In genomic region chr2:233473386-233473791, GRCh38 we compare ENCODE assay signal across 24 cellular contexts.
DNase-seq lines count a peak whose midpoint lies in the region; ATAC-seq and TF ChIP-seq lines count a peak whose summit lies in the region.
"Had no signal": no experiment of that assay in that cellular context is flagged by ENCODE, and none has a peak within 500 bp of the region (broad histone marks: within the 10 kb centered on the region; RNA-seq: fewer than 3 reads in every experiment).

No MANE protein-coding gene starts in this region.

- ATAC-seq in stimulated activated naive CD8-positive, alpha-beta T cell treated with anti-CD3 and anti-CD28 coated beads, Interleukin-15, amount 100 ng/mL, for 72 hours, result peak; percentile 16
- no peak for ATAC-seq in stimulated activated naive CD8-positive, alpha-beta T cell treated with anti-CD3 and anti-CD28 coated beads, Interleukin-15, Interleukin-2, amounts not matched to agents 100 U/mL and 50 U/mL, for 24 hours
- ATAC-seq in HG02763 (IDR thresholded peaks at IDR 0.05; ENCODE audit: unreplicated experiment), result no peak
- ATAC-seq: T-helper 17 cell had no signal

- WGBS in GM23248 (ENCODE audit: low coverage in 1 of 2, low lambda C conversion rate in 2 of 2, missing lambda C conversion rate in 2 of 2), 2 experiments, result 91% methylated on average over 19 of the region's 19 CpGs

- no peaks in the 10 kb centered on the region for H3K4me1 Mint-ChIP-seq in stimulated activated naive CD8-positive, alpha-beta T cell treated with anti-CD3 and anti-CD28 coated beads, Interleukin-15, amount 100 ng/mL, for 72 hours
- H3K4me1 Mint-ChIP-seq: activated CD4-positive, alpha-beta T cell treated with anti-CD3 and anti-CD28 coated beads, Interleukin-2, amount 10 ng/mL, durations not matched to agents 7 days and 5 days had no signal

- H3K27me3 ChIP-seq in colonic mucosa, result no peaks in the 10 kb centered on the region
- no peaks in the 10 kb centered on the region for H3K27me3 ChIP-seq in osteoblast (ENCODE audit: insufficient read depth, low read length)
- H3K27me3 ChIP-seq in GM23248 (replicated peaks; ENCODE audit: insufficient read depth), result no peaks in the 10 kb centered on the region
- H3K27me3 ChIP-seq: breast epithelium, neutrophil had no signal

- no peaks in the 10 kb centered on the region for H3K4me1 ChIP-seq in colonic mucosa
- H3K4me1 ChIP-seq in osteoblast (ENCODE audit: insufficient read depth, low read length), result no peaks in the 10 kb centered on the region
- no peaks in the 10 kb centered on the region for H3K4me1 ChIP-seq in GM23248 (ENCODE audit: insufficient read depth)
- H3K4me1 ChIP-seq: breast epithelium had no signal

- no peak for DNase-seq in stimulated activated naive CD8-positive, alpha-beta T cell treated with anti-CD3 and anti-CD28 coated beads, Interleukin-15, amount 100 ng/mL, for 72 hours
- no peak for DNase-seq in stimulated activated naive CD8-positive, alpha-beta T cell treated with anti-CD3 and anti-CD28 coated beads, Interleukin-15, Interleukin-2, amounts not matched to agents 100 U/mL and 50 U/mL, for 24 hours
- DNase-seq in colonic mucosa, result peak; percentile 6
- DNase-seq in osteoblast (ENCODE audit: insufficient read length, low spot score, missing footprints), result peak; percentile 67
- no peak for DNase-seq in cerebellum (ENCODE audit: low spot score)
- DNase-seq in GM23248, result no peak
- DNase-seq: activated CD4-positive, alpha-beta T cell treated with anti-CD3 and anti-CD28 coated beads, Interleukin-2, amount 10 ng/mL, durations not matched to agents 7 days and 5 days; activated naive CD4-positive, alpha-beta T cell treated with Interleukin-2 at 50 U/mL for 16 hours; amniotic stem cell; CD4-positive, alpha-beta T cell; mammary epithelial cell; MM.1S; NCI-H1417; NCI-H2081; NCI-H226; RPMI8226; SK-N-SH; T-helper 17 cell; WERI-Rb-1 had no signal

- H3K4me3 Mint-ChIP-seq in stimulated activated naive CD8-positive, alpha-beta T cell treated with anti-CD3 and anti-CD28 coated beads, Interleukin-15, amount 100 ng/mL, for 72 hours, result no peak overlapping the region
- H3K4me3 Mint-ChIP-seq: activated CD4-positive, alpha-beta T cell treated with anti-CD3 and anti-CD28 coated beads, Interleukin-2, amount 10 ng/mL, durations not matched to agents 7 days and 5 days; CD4-positive, alpha-beta T cell; dendritic cell treated with granulocyte-macrophage colony-stimulating factor and Interleukin-4, amounts not matched to agents 40 ng/mL and 50 ng/mL, for 4 days; T-helper 17 cell had no signal

- no peaks in the 10 kb centered on the region for H4K20me1 ChIP-seq in osteoblast (ENCODE audit: insufficient read depth, low read length)
- no peaks in the 10 kb centered on the region for H4K20me1 ChIP-seq in GM23248 (ENCODE audit: insufficient read depth)

- no peak overlapping the region for H3K4me3 ChIP-seq in colonic mucosa
- H3K4me3 ChIP-seq in osteoblast (ENCODE audit: insufficient read depth, low read length), result no peak overlapping the region
- H3K4me3 ChIP-seq in GM23248, result no peak overlapping the region
- H3K4me3 ChIP-seq: breast epithelium, thoracic aorta had no signal

- in situ Hi-C loops in GM23248 (cut with MboI), result no loop called here

- peaks cover 0 to 6% of the 10 kb centered on the region in 2 donors for H3K9me3 Mint-ChIP-seq in stimulated activated naive CD8-positive, alpha-beta T cell treated with anti-CD3 and anti-CD28 coated beads, Interleukin-15, amount 100 ng/mL, for 72 hours
- H3K9me3 Mint-ChIP-seq: activated CD4-positive, alpha-beta T cell treated with anti-CD3 and anti-CD28 coated beads, Interleukin-2, amount 10 ng/mL, durations not matched to agents 7 days and 5 days; CD4-positive, alpha-beta T cell; dendritic cell treated with granulocyte-macrophage colony-stimulating factor and Interleukin-4, amounts not matched to agents 40 ng/mL and 50 ng/mL, for 4 days had no signal

- no peaks in the 10 kb centered on the region for H3K36me3 ChIP-seq in colonic mucosa
- peaks cover 15% of the 10 kb centered on the region for H3K36me3 ChIP-seq in osteoblast (ENCODE audit: insufficient read depth, low read length)
- peaks cover 1% of the 10 kb centered on the region; the same call in 1 of the 2 replicates for H3K36me3 ChIP-seq in GM23248 (ENCODE audit: low read depth)

- H3K27ac ChIP-seq in colonic mucosa, result no peak overlapping the region
- no peak overlapping the region for H3K27ac ChIP-seq in osteoblast (ENCODE audit: low read depth, low read length)
- H3K27ac ChIP-seq in GM23248, result no peak overlapping the region
- H3K27ac ChIP-seq: breast epithelium, neutrophil, WERI-Rb-1 had no signal

- H2AFZ ChIP-seq in osteoblast (ENCODE audit: low read length) (no peak overlapping the region), GM23248 (no peak overlapping the region)

- H3K9ac ChIP-seq in colonic mucosa (ENCODE audit: low read depth in 2 of 2, low read length in 2 of 2) (no peak overlapping the region), GM23248 (no peak overlapping the region)
- H3K9ac ChIP-seq: SK-N-SH had no signal

- intact Hi-C loops in colonic mucosa (cut with DNase I), result no loop called here

- H3K27me3 Mint-ChIP-seq in stimulated activated naive CD8-positive, alpha-beta T cell treated with anti-CD3 and anti-CD28 coated beads, Interleukin-15, amount 100 ng/mL, for 72 hours, result no peaks in the 10 kb centered on the region
- H3K27me3 Mint-ChIP-seq: activated CD4-positive, alpha-beta T cell treated with anti-CD3 and anti-CD28 coated beads, Interleukin-2, amount 10 ng/mL, durations not matched to agents 7 days and 5 days; CD4-positive, alpha-beta T cell; dendritic cell treated with granulocyte-macrophage colony-stimulating factor and Interleukin-4, amounts not matched to agents 40 ng/mL and 50 ng/mL, for 4 days; T-helper 17 cell had no signal

- H3K79me2 ChIP-seq in osteoblast (ENCODE audit: insufficient read depth, low read length) (no peaks in the 10 kb centered on the region), GM23248 (ENCODE audit: insufficient read depth) (no peaks in the 10 kb centered on the region)

- H3K27ac Mint-ChIP-seq in stimulated activated naive CD8-positive, alpha-beta T cell treated with anti-CD3 and anti-CD28 coated beads, Interleukin-15, amount 100 ng/mL, for 72 hours, result no peak overlapping the region
- H3K27ac Mint-ChIP-seq: CD4-positive, alpha-beta T cell; dendritic cell treated with granulocyte-macrophage colony-stimulating factor and Interleukin-4, amounts not matched to agents 40 ng/mL and 50 ng/mL, for 4 days; T-helper 17 cell had no signal

- no peak overlapping the region for H3K4me2 ChIP-seq in osteoblast (ENCODE audit: insufficient read depth, low read length)
- no peak overlapping the region for H3K4me2 ChIP-seq in GM23248 (ENCODE audit: unreplicated experiment)
- H3K4me2 ChIP-seq: SK-N-SH had no signal

- no peaks in the 10 kb centered on the region for H3F3A ChIP-seq in GM23248 (ENCODE audit: insufficient read depth)

- H3K9me3 ChIP-seq in colonic mucosa (no peaks in the 10 kb centered on the region), osteoblast (ENCODE audit: low read depth, low read length) (no peaks in the 10 kb centered on the region), GM23248 (ENCODE audit: low read depth) (no peaks in the 10 kb centered on the region)
- H3K9me3 ChIP-seq: breast epithelium, neutrophil, SK-N-SH, thoracic aorta had no signal

- TF ChIP-seq CTCF in colonic mucosa (IDR thresholded peaks at IDR 0.05) (no peak), osteoblast (IDR thresholded peaks at IDR 0.05; ENCODE audit: extremely low read depth, low read depth, low read length) (no peak)

- H3K9me2 ChIP-seq in GM23248 (ENCODE audit: insufficient read depth), result no peaks in the 10 kb centered on the region
- H3K9me2 ChIP-seq: SK-N-SH had no signal

Comparison
In these comparisons a context has a peak if more than half of its experiments do, and no peak if none do; other contexts are left out.
1. DNase-seq: peak in colonic mucosa (single experiment) and osteoblast (single experiment); none in stimulated activated naive CD8-positive, alpha-beta T cell treated with anti-CD3 and anti-CD28 coated beads, Interleukin-15, amount 100 ng/mL, for 72 hours (0 of 2), stimulated activated naive CD8-positive, alpha-beta T cell treated with anti-CD3 and anti-CD28 coated beads, Interleukin-15, Interleukin-2, amounts not matched to agents 100 U/mL and 50 U/mL, for 24 hours (single experiment), cerebellum (single experiment) and GM23248 (single experiment).